In the genomic region with DNA sequence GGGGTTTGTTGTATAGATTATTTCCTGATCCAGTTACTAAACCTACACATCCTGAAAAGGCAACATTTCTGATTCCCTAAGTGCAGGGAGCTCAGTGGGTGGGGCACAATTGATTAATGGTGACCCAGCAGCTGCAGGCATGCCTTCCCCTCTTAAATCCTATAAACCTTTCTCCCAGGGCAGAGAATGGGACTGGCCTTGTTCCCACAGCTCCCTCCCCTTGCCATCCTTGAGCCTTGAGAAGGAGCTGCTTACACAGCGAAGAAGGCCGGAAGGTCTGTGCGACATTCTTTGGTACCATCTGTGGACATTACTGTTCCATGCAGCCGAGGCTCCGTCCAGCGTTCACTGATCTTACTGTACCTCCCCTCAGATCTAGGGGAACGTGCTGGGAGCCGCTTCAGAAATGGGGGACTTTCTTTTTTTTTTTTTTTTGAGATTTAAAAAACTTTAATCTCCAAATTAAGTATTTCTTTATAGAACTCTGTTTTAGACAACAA, we compare ENCODE assay signal across 16 cellular contexts.
"Had no signal": no experiment of that assay in that cellular context is flagged by ENCODE, and none has a peak within 500 bp of the region (broad histone marks: within the 10 kb centered on the region; RNA-seq: fewer than 3 reads in every experiment).

No MANE protein-coding gene starts in this region.

- DNase-seq: activated CD4-positive, alpha-beta T cell treated with anti-CD3 and anti-CD28 coated beads for 4 hours; activated CD4-positive, alpha-beta T cell treated with anti-CD3 and anti-CD28 coated beads, Interleukin-2, amount 50 U/mL, for 48 hours; activated CD4-positive, CD25-positive, alpha-beta regulatory T cell; activated naive CD4-positive, alpha-beta T cell; effector memory CD4-positive, alpha-beta T cell; foreskin melanocyte; kidney; lower lobe of right lung; naive thymus-derived CD4-positive, alpha-beta T cell; pancreas; right lobe of liver; stimulated activated CD4-positive, alpha-beta T cell treated with anti-CD3 and anti-CD28 coated beads, Interleukin-2, amount 100 ng/mL, for 24 hours; stimulated activated naive B cell treated with anti-CD40 and anti-IgM and Interleukin-4, amounts not matched to agents 10 μg/mL and 1 μg/mL and 100 μg/mL, for 72 hours; T-helper 1 cell; T-helper 9 cell had no signal

- ATAC-seq: activated T-helper 17 cell treated with anti-CD3 and anti-CD28 coated beads, Interleukin-2, amount 50 U/mL, for 72 hours; lower lobe of right lung; naive thymus-derived CD4-positive, alpha-beta T cell; pancreas; right lobe of liver; stimulated activated naive B cell treated with anti-CD40 and anti-IgM and Interleukin-4, amounts not matched to agents 10 μg/mL and 1 μg/mL and 100 μg/mL, for 72 hours had no signal
